ENCODE assay signal across 9 cellular contexts in genomic region chr11:57775474-57775873, GRCh38. TPM values are rescaled to one million over a fixed set of nuclear protein-coding genes. Genes with fewer than 3 reads are reported as not detected.
DNase-seq lines count a peak whose midpoint lies in the region; ATAC-seq and TF ChIP-seq lines count a peak whose summit lies in the region.
"Had no signal": no experiment of that assay in that cellular context is flagged by ENCODE, and none has a peak within 500 bp of the region (broad histone marks: within the 10 kb centered on the region; RNA-seq: fewer than 3 reads in every experiment).

No MANE protein-coding gene starts in this region.

- dilution Hi-C loops in mammary epithelial cell (cut with HindIII; ENCODE audit: low sequenced_read_pairs): no loop called here

- H3K4me1 ChIP-seq in HUES6 (ENCODE audit: control insufficient read depth, insufficient read depth, low read length): peaks cover 70% of the 10 kb centered on the region
- H3K4me1 ChIP-seq in mammary epithelial cell (ENCODE audit: insufficient read depth, low read length): peaks cover 64% of the 10 kb centered on the region
- H3K4me1 ChIP-seq in right lobe of liver: peaks cover 0 to 86% (median 48%) of the 10 kb centered on the region in 4 donors
- H3K4me1 ChIP-seq in smooth muscle cell (ENCODE audit: low read depth): peaks cover 61% of the 10 kb centered on the region

- peaks cover 50% of the 10 kb centered on the region for H3F3A ChIP-seq in smooth muscle cell (ENCODE audit: low read depth)

- H3K9me3 ChIP-seq in HUES6 (ENCODE audit: control insufficient read depth, insufficient read depth, low read depth, low read length) (no peaks in the 10 kb centered on the region), mammary epithelial cell (replicated peaks; ENCODE audit: insufficient read depth, low read length) (no peaks in the 10 kb centered on the region), right lobe of liver (no peaks in the 10 kb centered on the region), smooth muscle cell (replicated peaks; ENCODE audit: low read depth) (no peaks in the 10 kb centered on the region)

- intact Hi-C loops in mammary epithelial cell (cut with micrococcal nuclease): no loop called here
- intact Hi-C loops in right lobe of liver (cut with DNase I): no loop called here

- H3K27me3 ChIP-seq in HUES6 (ENCODE audit: control insufficient read depth, insufficient read depth, low read length) (no peaks in the 10 kb centered on the region), mammary epithelial cell (ENCODE audit: insufficient read depth, low read length) (no peaks in the 10 kb centered on the region), right lobe of liver (no peaks in the 10 kb centered on the region), smooth muscle cell (ENCODE audit: low read depth) (no peaks in the 10 kb centered on the region)

- no TSS peak for BruUV-seq in mammary epithelial cell (replicated peaks; lab: Mats Ljungman, UMichigan)

- CTCF ChIA-PET in mammary epithelial cell (lab: Charles Lee; ENCODE audit: low non-redundant PET): no interaction called here

- in situ Hi-C loops in mammary epithelial cell (cut with MboI; ENCODE audit: low sequenced_read_pairs in 2 of 2): no loop called here

- no peak overlapping the region for H2AFZ ChIP-seq in mammary epithelial cell (ENCODE audit: low read depth, low read length)
- no peak overlapping the region for H2AFZ ChIP-seq in smooth muscle cell (ENCODE audit: low read depth)

- H3K4me3 ChIP-seq in HUES6 (ENCODE audit: low read depth, low read length): peak overlapping the region; percentile 22; the same call in 1 of the 2 replicates
- H3K4me3 ChIP-seq in mammary epithelial cell (replicated peaks in 1 of 3; ENCODE audit: insufficient read depth in 1 of 3, low read depth in 2 of 3, low read length in 3 of 3): no peak overlapping the region
- H3K4me3 ChIP-seq in right lobe of liver: no peak overlapping the region
- no peak overlapping the region for H3K4me3 ChIP-seq in smooth muscle cell

- H4K20me1 ChIP-seq in mammary epithelial cell (ENCODE audit: insufficient read depth, low read length): peaks cover 6% of the 10 kb centered on the region
- peaks cover 100% of the 10 kb centered on the region for H4K20me1 ChIP-seq in smooth muscle cell (ENCODE audit: low read depth)

- TF ChIP-seq POLR2A in right lobe of liver (IDR thresholded peaks at IDR 0.05): no peak

- WGBS in mammary epithelial cell (ENCODE audit: low coverage, missing lambda C conversion rate): 63% methylated on average over 5 of the region's 5 CpGs
- WGBS in right lobe of liver (ENCODE audit: insufficient coverage, low coverage, low lambda C conversion rate, missing lambda C conversion rate): 34% methylated on average over 3 of the region's 5 CpGs
- 53% methylated on average over 5 of the region's 5 CpGs for WGBS in smooth muscle cell (ENCODE audit: low lambda C conversion rate)

- no peak for ATAC-seq in right lobe of liver

- H3K9ac ChIP-seq in HUES6 (ENCODE audit: low read length) (peak overlapping the region; percentile 51), mammary epithelial cell (ENCODE audit: insufficient read depth, low read length) (no peak overlapping the region), smooth muscle cell (ENCODE audit: low read depth) (no peak overlapping the region)

- H3K79me2 ChIP-seq in mammary epithelial cell (ENCODE audit: insufficient read depth, low read length): peaks cover 99% of the 10 kb centered on the region
- peaks cover 92% of the 10 kb centered on the region for H3K79me2 ChIP-seq in smooth muscle cell (ENCODE audit: low read depth)

- no peaks in the 10 kb centered on the region for H3K36me3 ChIP-seq in HUES6 (ENCODE audit: control insufficient read depth, insufficient read depth, low read length)
- H3K36me3 ChIP-seq in mammary epithelial cell (ENCODE audit: insufficient read depth, low read length): no peaks in the 10 kb centered on the region
- H3K36me3 ChIP-seq in right lobe of liver: no peaks in the 10 kb centered on the region
- no peaks in the 10 kb centered on the region for H3K36me3 ChIP-seq in smooth muscle cell (ENCODE audit: low read depth)

- DNase-seq in mammary epithelial cell (no peak), right lobe of liver (no peak), smooth muscle cell (lab: John Stamatoyannopoulos, UW; ENCODE audit: unreplicated experiment) (no peak), COLO829 (ENCODE audit: low spot score) (no peak), NCI-H69 (lab: John Stamatoyannopoulos, UW) (no peak), NCI-H2029 treated with DMSO at 0.1 percent for 48 hours (lab: John Stamatoyannopoulos, UW) (no peak), NAMALWA (ENCODE audit: low spot score) (no peak)
- DNase-seq: activated CD4-positive, alpha-beta T cell treated with anti-CD3 and anti-CD28 coated beads, Interleukin-2, amount 50 U/mL, for 48 hours had no signal

- H3K4me2 ChIP-seq in mammary epithelial cell (ENCODE audit: insufficient read depth, low read depth, low read length) (peak overlapping the region; percentile 46), smooth muscle cell (peak overlapping the region; percentile 82)

- TF ChIP-seq CTCF in mammary epithelial cell (conservative IDR thresholded peaks at IDR 0.05 in 1 of 2, IDR thresholded peaks at IDR 0.05 in 1 of 2; ENCODE audit: extremely low read depth in 1 of 2, insufficient read depth in 1 of 2, low read depth in 1 of 2, low read length in 2 of 2) (no peak), right lobe of liver (IDR thresholded peaks at IDR 0.05) (no peak), smooth muscle cell (IDR thresholded peaks at IDR 0.05; ENCODE audit: borderline replicate concordance, insufficient read depth, poor library complexity, severe bottlenecking) (no peak)

- peak overlapping the region; percentile 55; the same call in 1 of the 2 replicates for H3K27ac ChIP-seq in HUES6 (ENCODE audit: low read depth, low read length)
- no peak overlapping the region for H3K27ac ChIP-seq in mammary epithelial cell (ENCODE audit: insufficient read depth, low read depth, low read length)
- peak overlapping the region in 2 of 3 donors; percentile 33 to 52 for H3K27ac ChIP-seq in right lobe of liver
- H3K27ac ChIP-seq in smooth muscle cell (ENCODE audit: low read depth): peak overlapping the region; percentile 96

RNA-seq across cellular contexts. Expression of gene CTNND1, which starts 13.9 kb away (rescaled TPM):
- total RNA-seq in mammary epithelial cell: 100 to 1,000 TPM; 164 to 212 TPM
- polyA plus RNA-seq in mammary epithelial cell: 119 TPM
- 412 TPM for polyA minus RNA-seq in mammary epithelial cell
- 100 to 1,000 TPM in 3 of 6 experiments, 10 to 100 TPM in 3; 62.3 to 123 (median 97.8) TPM for total RNA-seq in right lobe of liver
- 135 and 156 TPM in 2 replicates for total RNA-seq in smooth muscle cell
- polyA plus RNA-seq in smooth muscle cell: 66.0 and 74.8 TPM in 2 replicates

RNA-seq across cellular contexts. Expression of gene BTBD18, which starts 23.9 kb away (rescaled TPM):
- total RNA-seq in mammary epithelial cell (not detected), right lobe of liver (not detected), smooth muscle cell (not detected in 2 replicates)
- polyA plus RNA-seq in mammary epithelial cell (not detected), smooth muscle cell (0.22 and 0.50 TPM in 2 replicates)
- not detected for polyA minus RNA-seq in mammary epithelial cell

RNA-seq across cellular contexts. Expression of gene SELENOH, which starts 34.2 kb away (rescaled TPM):
- total RNA-seq in mammary epithelial cell (100 to 1,000 TPM in 1 of 2 donors, 10 to 100 TPM in 1; 63.5 to 115 TPM), right lobe of liver (100 to 1,000 TPM in 1 of 6 experiments, 10 to 100 TPM in 5; 57.1 to 110 (median 70.7) TPM), smooth muscle cell (120 and 131 TPM in 2 replicates)
- polyA plus RNA-seq in mammary epithelial cell (98.4 TPM), smooth muscle cell (141 and 143 TPM in 2 replicates)
- polyA minus RNA-seq in mammary epithelial cell: 3.5 TPM
